Comparison of ENCODE assay signal across 18 cellular contexts in genomic region chr17:67999291-67999911, GRCh38. TPM values are rescaled to one million over a fixed set of nuclear protein-coding genes. Genes with fewer than 3 reads are reported as not detected.
DNase-seq lines count a peak whose midpoint lies in the region; ATAC-seq and TF ChIP-seq lines count a peak whose summit lies in the region.
"Had no signal": no experiment of that assay in that cellular context is flagged by ENCODE, and none has a peak within 500 bp of the region (broad histone marks: within the 10 kb centered on the region; RNA-seq: fewer than 3 reads in every experiment).

No MANE protein-coding gene starts in this region.

- H3K4me2 ChIP-seq in IMR-90 (ENCODE audit: low read depth, low read length): no peak overlapping the region
- H3K4me2 ChIP-seq: smooth muscle cell had no signal

- POLR2A ChIA-PET in IMR-90 (lab: Charles Lee; ENCODE audit: unreplicated experiment): no interaction called here

- no peak overlapping the region for H2BK20ac ChIP-seq in IMR-90 (ENCODE audit: low read depth, low read length)

- no peak overlapping the region for H2BK5ac ChIP-seq in IMR-90 (ENCODE audit: low read depth, low read length, poor library complexity, severe bottlenecking)

- no peak overlapping the region for H4K5ac ChIP-seq in IMR-90 (ENCODE audit: low read depth, low read length)

- dilution Hi-C loops in IMR-90 (cut with HindIII; ENCODE audit: low sequenced_read_pairs, unreplicated experiment): no loop called here

- DNase-seq in NCI-H2107 treated with DMSO at 0.1 percent for 48 hours (lab: John Stamatoyannopoulos, UW; ENCODE audit: unreplicated experiment): peak; percentile 8
- no peak for DNase-seq in NCI-H2107 (lab: John Stamatoyannopoulos, UW)
- DNase-seq in IMR-90: peak; percentile 52
- DNase-seq in cardiac fibroblast (ENCODE audit: low read depth in 2 of 2): peak; percentile 6 to 7
- no peak for DNase-seq in progenitor cell of endocrine pancreas (ENCODE audit: low spot score, unreplicated experiment)
- DNase-seq in dedifferentiated amniotic fluid mesenchymal stem cell (ENCODE audit: extremely low spot score): no peak
- no peak for DNase-seq in activated T-helper 1 cell treated with anti-CD3 and anti-CD28 coated beads, Interleukin-12 subunit alpha, Interleukin-12 subunit beta, Interleukin-2, Interleukin-4 antibody, amounts not matched to agents 30 ng/mL and 10 ng/mL and 1 ng/mL, durations not matched to agents 14 hours and 24 hours and 36 hours (ENCODE audit: low spot score)
- no peak for DNase-seq in thyroid gland
- DNase-seq: 8988T, amniotic stem cell, natural killer cell, NCI-H187 treated with DMSO at 0.1 percent for 48 hours, T-cell, tibial artery, WERI-Rb-1 had no signal

- no peak for TF ChIP-seq RAD21 in IMR-90 (IDR thresholded peaks at IDR 0.05; ENCODE audit: low read length)

- no peaks in the 10 kb centered on the region for H3K9me1 ChIP-seq in IMR-90 (ENCODE audit: insufficient read depth, low read length)

- H3K4me3 ChIP-seq in IMR-90 (ENCODE audit: insufficient read depth, low read depth, low read length) (no peak overlapping the region), cardiac fibroblast (replicated peaks in 1 of 2; ENCODE audit: low read depth in 2 of 2, low read length in 2 of 2) (no peak overlapping the region), thyroid gland (replicated peaks in 1 of 3) (no peak overlapping the region)
- H3K4me3 ChIP-seq: smooth muscle cell, tibial artery had no signal

- H3K4me1 Mint-ChIP-seq in progenitor cell of endocrine pancreas (ENCODE audit: low read depth): peaks cover 12% of the 10 kb centered on the region
- H3K4me1 Mint-ChIP-seq in activated T-helper 1 cell treated with anti-CD3 and anti-CD28 coated beads, Interleukin-12 subunit alpha, Interleukin-12 subunit beta, Interleukin-2, Interleukin-4 antibody, amounts not matched to agents 30 ng/mL and 10 ng/mL and 1 ng/mL, durations not matched to agents 14 hours and 24 hours and 36 hours (ENCODE audit: low read depth): peaks cover 23% of the 10 kb centered on the region

- no peak overlapping the region for H2AK5ac ChIP-seq in IMR-90 (ENCODE audit: low read depth, low read length)

- H3K4me1 ChIP-seq in IMR-90 (ENCODE audit: control insufficient read depth, insufficient read depth, low read length) (peaks cover 4% of the 10 kb centered on the region; the same call in 1 of the 2 replicates), thyroid gland (peaks cover 8 to 12% of the 10 kb centered on the region in 2 donors)

- H3K27ac ChIP-seq in IMR-90 (ENCODE audit: insufficient read depth, low read length): no peak overlapping the region
- H3K27ac ChIP-seq in thyroid gland: no peak overlapping the region
- H3K27ac ChIP-seq: tibial artery, WERI-Rb-1 had no signal

- peak overlapping the region; percentile 67 for H3K27ac Mint-ChIP-seq in progenitor cell of endocrine pancreas
- no peak overlapping the region for H3K27ac Mint-ChIP-seq in activated T-helper 1 cell treated with anti-CD3 and anti-CD28 coated beads, Interleukin-12 subunit alpha, Interleukin-12 subunit beta, Interleukin-2, Interleukin-4 antibody, amounts not matched to agents 30 ng/mL and 10 ng/mL and 1 ng/mL, durations not matched to agents 14 hours and 24 hours and 36 hours
- H3K27ac Mint-ChIP-seq: activated T-helper 17 cell treated with anti-CD3 and anti-CD28 coated beads, Interleukin-2, amount 50 U/mL, for 72 hours; natural killer cell; T-cell had no signal

- no peak for TF ChIP-seq CTCF in IMR-90 (conservative IDR thresholded peaks at IDR 0.05; ENCODE audit: low read depth, low read length)
- no peak for TF ChIP-seq CTCF in cardiac fibroblast (IDR thresholded peaks at IDR 0.05; ENCODE audit: low read depth, low read length)
- no peak for TF ChIP-seq CTCF in progenitor cell of endocrine pancreas (IDR thresholded peaks at IDR 0.05; ENCODE audit: unreplicated experiment)
- TF ChIP-seq CTCF in thyroid gland (IDR thresholded peaks at IDR 0.05): no peak

- no CpG with 5 or more reads among the region's 3 CpGs for WGBS in IMR-90 (ENCODE audit: extremely low coverage in 2 of 2, insufficient read length in 1 of 2), 2 experiments
- 98% methylated on average over 3 of the region's 3 CpGs for WGBS in thyroid gland, 2 donors

- no peak overlapping the region for H4K8ac ChIP-seq in IMR-90 (ENCODE audit: low read depth in 2 of 2, low read length in 2 of 2)

- H3K9me3 Mint-ChIP-seq in progenitor cell of endocrine pancreas (ENCODE audit: low read depth): no peaks in the 10 kb centered on the region
- no peaks in the 10 kb centered on the region for H3K9me3 Mint-ChIP-seq in activated T-helper 1 cell treated with anti-CD3 and anti-CD28 coated beads, Interleukin-12 subunit alpha, Interleukin-12 subunit beta, Interleukin-2, Interleukin-4 antibody, amounts not matched to agents 30 ng/mL and 10 ng/mL and 1 ng/mL, durations not matched to agents 14 hours and 24 hours and 36 hours
- H3K9me3 Mint-ChIP-seq: activated T-helper 17 cell treated with anti-CD3 and anti-CD28 coated beads, Interleukin-2, amount 50 U/mL, for 72 hours; natural killer cell; T-cell had no signal

- in situ Hi-C loops in IMR-90 (cut with MboI; ENCODE audit: low sequenced_read_pairs): no loop called here

- H3K79me1 ChIP-seq in IMR-90 (ENCODE audit: low read depth in 1 of 2, low read length in 2 of 2): no peaks in the 10 kb centered on the region

- BruUV-seq in IMR-90 (replicated peaks; lab: Mats Ljungman, UMichigan): no TSS peak

- H3K4ac ChIP-seq in IMR-90 (ENCODE audit: low read depth, low read length): no peak overlapping the region

- no peak overlapping the region for H4K91ac ChIP-seq in IMR-90 (ENCODE audit: insufficient read depth, low read depth, low read length)

- H3K36me3 Mint-ChIP-seq in progenitor cell of endocrine pancreas (ENCODE audit: insufficient read depth): no peaks in the 10 kb centered on the region
- peaks cover 5% of the 10 kb centered on the region for H3K36me3 Mint-ChIP-seq in activated T-helper 1 cell treated with anti-CD3 and anti-CD28 coated beads, Interleukin-12 subunit alpha, Interleukin-12 subunit beta, Interleukin-2, Interleukin-4 antibody, amounts not matched to agents 30 ng/mL and 10 ng/mL and 1 ng/mL, durations not matched to agents 14 hours and 24 hours and 36 hours (ENCODE audit: low read depth)
- H3K36me3 Mint-ChIP-seq: natural killer cell, T-cell had no signal

- no peaks in the 10 kb centered on the region for H3K9me3 ChIP-seq in IMR-90 (ENCODE audit: control insufficient read depth, insufficient read depth, low read length)
- no peaks in the 10 kb centered on the region for H3K9me3 ChIP-seq in thyroid gland
- H3K9me3 ChIP-seq: tibial artery had no signal

- no peak overlapping the region for H2BK120ac ChIP-seq in IMR-90 (ENCODE audit: low read depth, low read length)

- no peak overlapping the region for H2BK15ac ChIP-seq in IMR-90 (ENCODE audit: low read depth, low read length)

- no peaks in the 10 kb centered on the region for H4K20me1 ChIP-seq in IMR-90 (ENCODE audit: insufficient read depth, low read length)

- no peak overlapping the region for H3K4me3 Mint-ChIP-seq in progenitor cell of endocrine pancreas (ENCODE audit: low read depth)
- H3K4me3 Mint-ChIP-seq in activated T-helper 1 cell treated with anti-CD3 and anti-CD28 coated beads, Interleukin-12 subunit alpha, Interleukin-12 subunit beta, Interleukin-2, Interleukin-4 antibody, amounts not matched to agents 30 ng/mL and 10 ng/mL and 1 ng/mL, durations not matched to agents 14 hours and 24 hours and 36 hours: no peak overlapping the region
- H3K4me3 Mint-ChIP-seq: activated T-helper 17 cell treated with anti-CD3 and anti-CD28 coated beads, Interleukin-2, amount 50 U/mL, for 72 hours; CD14-positive monocyte; natural killer cell; T-cell had no signal

- no peak overlapping the region for H3K56ac ChIP-seq in IMR-90 (ENCODE audit: extremely low read depth, insufficient read depth, low read length)

- H3K36me3 ChIP-seq in IMR-90 (ENCODE audit: control insufficient read depth, insufficient read depth, low read length) (no peaks in the 10 kb centered on the region), thyroid gland (no peaks in the 10 kb centered on the region)
- H3K36me3 ChIP-seq: tibial artery, WERI-Rb-1 had no signal

- no peak for TF ChIP-seq POLR2A in IMR-90 (IDR thresholded peaks at IDR 0.05; ENCODE audit: low read depth, low read length)
- no peak for TF ChIP-seq POLR2A in thyroid gland (IDR thresholded peaks at IDR 0.05)

- ATAC-seq in IMR-90 (ENCODE audit: low read depth): no peak
- ATAC-seq: activated T-helper 17 cell treated with anti-CD3 and anti-CD28 coated beads, Interleukin-2, amount 50 U/mL, for 72 hours; natural killer cell; T-cell had no signal

- CTCF ChIA-PET in IMR-90 (lab: Yijun Ruan, JAX): no interaction called here

- no peak overlapping the region for H3K14ac ChIP-seq in IMR-90 (replicated peaks; ENCODE audit: low read depth, low read length)

- intact Hi-C loops in IMR-90 (cut with micrococcal nuclease) (loop anchor here (10.0 kb wide), 1 partner anchor 205 kb away; no protein-coding TSS in a partner anchor), thyroid gland (cut with DNase I) (no loop called here)
- intact Hi-C loops in activated T-helper 1 cell treated with anti-CD3 and anti-CD28 coated beads, Interleukin-12 subunit alpha, Interleukin-12 subunit beta, Interleukin-2, Interleukin-4 antibody, amounts not matched to agents 30 ng/mL and 10 ng/mL and 1 ng/mL, durations not matched to agents 14 hours and 24 hours and 36 hours (cut with micrococcal nuclease): loop anchor here (10.0 kb wide), 1 partner anchor 205 kb away; no protein-coding TSS in a partner anchor

- H3K27me3 Mint-ChIP-seq in progenitor cell of endocrine pancreas: peaks cover 13% of the 10 kb centered on the region
- H3K27me3 Mint-ChIP-seq in activated T-helper 1 cell treated with anti-CD3 and anti-CD28 coated beads, Interleukin-12 subunit alpha, Interleukin-12 subunit beta, Interleukin-2, Interleukin-4 antibody, amounts not matched to agents 30 ng/mL and 10 ng/mL and 1 ng/mL, durations not matched to agents 14 hours and 24 hours and 36 hours (ENCODE audit: insufficient read depth): peaks cover 29% of the 10 kb centered on the region

- H3K23ac ChIP-seq in IMR-90 (ENCODE audit: low read depth, low read length): no peak overlapping the region

- no peak overlapping the region for H3K9ac ChIP-seq in IMR-90 (ENCODE audit: low read depth, low read length)

- H2AFZ ChIP-seq in IMR-90 (replicated peaks; ENCODE audit: low read length, poor library complexity): no peak overlapping the region

- H3K27me3 ChIP-seq in IMR-90 (ENCODE audit: control insufficient read depth, insufficient read depth, low read length): no peaks in the 10 kb centered on the region
- H3K27me3 ChIP-seq in thyroid gland: no peaks in the 10 kb centered on the region
- H3K27me3 ChIP-seq: tibial artery had no signal

- H2AK9ac ChIP-seq in IMR-90 (replicated peaks; ENCODE audit: low read depth, low read length, poor library complexity): no peak overlapping the region

- no peak overlapping the region for H3K18ac ChIP-seq in IMR-90 (ENCODE audit: low read depth, low read length)

RNA-seq across cellular contexts. Expression of gene C17orf58, which starts 3.1 kb away (rescaled TPM):
- 7.2 and 7.8 TPM in 2 replicates for total RNA-seq in IMR-90 (2012; rRNA removed)
- 10.2 and 10.3 TPM in 2 replicates for polyA plus RNA-seq in IMR-90 (2012; rRNA removed)
- polyA plus RNA-seq in IMR-90 (2012; cell fraction: cytosol; rRNA removed): 7.5 and 8.1 TPM in 2 replicates
- polyA plus RNA-seq in IMR-90 (2012; cell fraction: nucleus; rRNA removed; ENCODE audit: low replicate concordance): 2.8 and 6.2 TPM in 2 replicates
- 10.9 and 12.9 TPM in 2 replicates for total RNA-seq in progenitor cell of endocrine pancreas
- total RNA-seq in activated T-helper 1 cell treated with anti-CD3 and anti-CD28 coated beads, Interleukin-12 subunit alpha, Interleukin-12 subunit beta, Interleukin-2, Interleukin-4 antibody, amounts not matched to agents 30 ng/mL and 10 ng/mL and 1 ng/mL, durations not matched to agents 14 hours and 24 hours and 36 hours: 23.7 and 24.9 TPM in 2 replicates
- 10 to 100 TPM in 2 of 4 donors, 1 to 10 TPM in 2; 6.7 to 14.4 (median 10.6) TPM for total RNA-seq in thyroid gland

RNA-seq across cellular contexts. Expression of gene KPNA2, which starts 36.1 kb away (rescaled TPM):
- 226 and 262 TPM in 2 replicates for total RNA-seq in IMR-90 (2012; rRNA removed)
- polyA plus RNA-seq in IMR-90 (2012; rRNA removed): 135 and 141 TPM in 2 replicates
- polyA plus RNA-seq in IMR-90 (2012; cell fraction: cytosol; rRNA removed): 73.4 and 88.6 TPM in 2 replicates
- 53.3 and 67.4 TPM in 2 replicates for polyA plus RNA-seq in IMR-90 (2012; cell fraction: nucleus; rRNA removed; ENCODE audit: low replicate concordance)
- 132 and 140 TPM in 2 replicates for total RNA-seq in progenitor cell of endocrine pancreas
- 205 and 224 TPM in 2 replicates for total RNA-seq in activated T-helper 1 cell treated with anti-CD3 and anti-CD28 coated beads, Interleukin-12 subunit alpha, Interleukin-12 subunit beta, Interleukin-2, Interleukin-4 antibody, amounts not matched to agents 30 ng/mL and 10 ng/mL and 1 ng/mL, durations not matched to agents 14 hours and 24 hours and 36 hours
- 10 to 100 TPM; 13.3 to 25.8 (median 17.5) TPM for total RNA-seq in thyroid gland

Comparison
In these comparisons a context has a peak if more than half of its experiments do, and no peak if none do; other contexts are left out.
1. DNase-seq: peak in NCI-H2107 treated with DMSO at 0.1 percent for 48 hours (single experiment), IMR-90 (single experiment) and cardiac fibroblast (2 of 2); none in NCI-H2107 (single experiment), progenitor cell of endocrine pancreas (single experiment), dedifferentiated amniotic fluid mesenchymal stem cell (single experiment), activated T-helper 1 cell treated with anti-CD3 and anti-CD28 coated beads, Interleukin-12 subunit alpha, Interleukin-12 subunit beta, Interleukin-2, Interleukin-4 antibody, amounts not matched to agents 30 ng/mL and 10 ng/mL and 1 ng/mL, durations not matched to agents 14 hours and 24 hours and 36 hours (single experiment) and thyroid gland (0 of 2).